Comparison of ENCODE assay signal across 2 cellular contexts in the genomic region with DNA sequence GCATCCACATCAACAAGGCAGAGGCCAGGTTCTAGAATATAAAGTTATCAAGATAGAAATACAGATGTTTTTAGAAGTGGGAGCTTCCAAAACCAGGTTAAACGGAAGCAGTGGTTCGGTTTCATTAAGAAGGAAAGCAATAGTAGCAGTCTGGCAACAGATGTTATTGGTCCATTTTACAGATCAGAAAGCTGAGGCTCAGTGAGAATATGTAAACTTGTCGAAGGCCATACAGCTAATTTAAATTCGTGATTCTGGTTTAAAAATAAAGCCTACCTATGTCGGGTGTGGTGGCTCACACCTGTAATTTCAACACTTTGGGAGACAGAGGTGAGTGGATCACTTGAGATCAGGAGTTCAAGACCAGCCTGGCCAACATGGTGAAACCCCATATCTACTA.
A peak's percentile ranks its signal among the peaks of the same experiment; 100 is the strongest.
TF ChIP-seq lines count a peak whose summit lies in the region.

No MANE protein-coding gene starts in this region.

TF ChIP-seq in HepG2, 621 proteins besides CTCF, POLR2A, EP300 and RAD21:
- TF ChIP-seq ZNF629 (CRISPR knock-in tag; conservative IDR thresholded peaks at IDR 0.05) (peak; percentile 55; the same call in 1 of the 2 replicates), ZNF431 (CRISPR knock-in tag; IDR thresholded peaks at IDR 0.05; ENCODE audit: borderline replicate concordance, low read depth) (no peak), REPIN1 (CRISPR knock-in tag; IDR thresholded peaks at IDR 0.05; ENCODE audit: borderline replicate concordance, low read depth) (no peak)
TF ChIP-seq in HepG2: peak in this region for 1.

TF ChIP-seq in H1, 55 proteins besides CTCF, POLR2A, EP300 and RAD21:
- no peak for TF ChIP-seq NANOG (IDR thresholded peaks at IDR 0.05; ENCODE audit: insufficient read depth, low read depth, low read length, poor library complexity, severe bottlenecking)
- 0 out of 2 replicates have a peak, but pooled peaks have one; percentile 39 for TF ChIP-seq KDM1A (IDR thresholded peaks at IDR 0.05; ENCODE audit: borderline replicate concordance, low read length)
